ENCODE assay signal across 1 cellular context in genomic region chr5:167294861-167295685, GRCh38.
TF ChIP-seq lines count a peak whose summit lies in the region.

No MANE protein-coding gene starts in this region.

TF ChIP-seq in SK-N-SH, 30 proteins besides CTCF, POLR2A, EP300 and RAD21 (continued from another document):
- TF ChIP-seq USF1 (IDR thresholded peaks at IDR 0.05; ENCODE audit: borderline replicate concordance, low read depth) (no peak), USF2 (IDR thresholded peaks at IDR 0.05; ENCODE audit: borderline replicate concordance, low read depth, low read length) (no peak), EZH2phosphoT487 (IDR thresholded peaks at IDR 0.05; ENCODE audit: borderline replicate concordance, low read depth) (no peak)
